ENCODE assay signal across 14 cellular contexts in genomic region chr2:230861564-230862255, GRCh38. TPM values are rescaled to one million over a fixed set of nuclear protein-coding genes. Genes with fewer than 3 reads are reported as not detected.
DNase-seq lines count a peak whose midpoint lies in the region; ATAC-seq and TF ChIP-seq lines count a peak whose summit lies in the region.
"Had no signal": no experiment of that assay in that cellular context is flagged by ENCODE, and none has a peak within 500 bp of the region (broad histone marks: within the 10 kb centered on the region; RNA-seq: fewer than 3 reads in every experiment).

No MANE protein-coding gene starts in this region.

- no peaks in the 10 kb centered on the region for H3K9me3 Mint-ChIP-seq in endodermal cell
- H3K9me3 Mint-ChIP-seq: effector memory CD8-positive, alpha-beta T cell had no signal

- H3K27me3 Mint-ChIP-seq in endodermal cell (ENCODE audit: insufficient read depth): peaks cover 13% of the 10 kb centered on the region

- H3K4me3 ChIP-seq in endodermal cell (ENCODE audit: low read length) (no peak overlapping the region), thymus (ENCODE audit: low read length) (no peak overlapping the region)
- H3K4me3 ChIP-seq: heart left ventricle, upper lobe of right lung had no signal

- H3K4me1 ChIP-seq in endodermal cell (ENCODE audit: control insufficient read depth, insufficient read depth, low read length) (peaks cover 5% of the 10 kb centered on the region), thymus (ENCODE audit: control insufficient read depth, insufficient read depth, low read length) (peaks cover 3% of the 10 kb centered on the region)

- H3K4me1 Mint-ChIP-seq in endodermal cell: peaks cover 12% of the 10 kb centered on the region

- intact Hi-C loops in left cardiac atrium (cut with DNase I) (no loop called here), Right ventricle myocardium inferior (cut with DNase I) (no loop called here)

- no peak overlapping the region for H3K9ac ChIP-seq in endodermal cell (ENCODE audit: extremely low read depth, low read length, poor library complexity, severe bottlenecking)

- no peak for DNase-seq in left cardiac atrium
- no peak for DNase-seq in Right ventricle myocardium inferior (ENCODE audit: missing footprints)
- DNase-seq in NCI-H510A (lab: John Stamatoyannopoulos, UW): peak; percentile 97
- DNase-seq in endodermal cell: peak; percentile 88
- DNase-seq in A172 (ENCODE audit: low spot score): no peak
- DNase-seq: activated CD4-positive, alpha-beta T cell treated with anti-CD3 and anti-CD28 coated beads for 4 hours; effector memory CD8-positive, alpha-beta T cell; heart left ventricle; midbrain; NCI-H446; upper lobe of right lung had no signal

- peak overlapping the region; percentile 8 for H3K4me3 Mint-ChIP-seq in endodermal cell

- no peaks in the 10 kb centered on the region for H3K36me3 Mint-ChIP-seq in endodermal cell (ENCODE audit: low read depth)

- ATAC-seq in left cardiac atrium (peak; percentile 12 to 48), Right ventricle myocardium inferior (no peak), GM21423 (IDR thresholded peaks at IDR 0.05; ENCODE audit: unreplicated experiment) (no peak), GM18858 (IDR thresholded peaks at IDR 0.05; ENCODE audit: unreplicated experiment) (no peak)
- ATAC-seq: effector memory CD8-positive, alpha-beta T cell; heart left ventricle; upper lobe of right lung had no signal

- no peak overlapping the region for H3K27ac ChIP-seq in endodermal cell (ENCODE audit: low read depth, low read length)
- H3K27ac ChIP-seq in thymus (ENCODE audit: low read depth): peak overlapping the region; percentile 15
- H3K27ac ChIP-seq: heart left ventricle, upper lobe of right lung had no signal

- H3K27ac Mint-ChIP-seq in endodermal cell: peak overlapping the region; percentile 17
- H3K27ac Mint-ChIP-seq: effector memory CD8-positive, alpha-beta T cell had no signal

- no peaks in the 10 kb centered on the region for H3K27me3 ChIP-seq in endodermal cell (ENCODE audit: control insufficient read depth, insufficient read depth, low read length, poor library complexity, severe bottlenecking)
- H3K27me3 ChIP-seq in thymus (ENCODE audit: control insufficient read depth, insufficient read depth): no peaks in the 10 kb centered on the region

- 56 to 63% methylated on average over 11 to 13 of the region's 13 CpGs for WGBS in endodermal cell (ENCODE audit: insufficient coverage in 1 of 2, insufficient read length in 1 of 2), 2 experiments
- 63% methylated on average over 13 of the region's 13 CpGs for WGBS in thymus

- H3K36me3 ChIP-seq in endodermal cell (ENCODE audit: control insufficient read depth, insufficient read depth, low read length) (no peaks in the 10 kb centered on the region), thymus (ENCODE audit: control insufficient read depth, insufficient read depth) (no peaks in the 10 kb centered on the region)
- H3K36me3 ChIP-seq: heart left ventricle, upper lobe of right lung had no signal

- no peak for TF ChIP-seq CTCF in endodermal cell (conservative IDR thresholded peaks at IDR 0.05)

- no peaks in the 10 kb centered on the region for H3K9me3 ChIP-seq in endodermal cell (ENCODE audit: control insufficient read depth, low read length)
- H3K9me3 ChIP-seq in thymus (ENCODE audit: control insufficient read depth): no peaks in the 10 kb centered on the region
- H3K9me3 ChIP-seq: heart left ventricle, upper lobe of right lung had no signal

RNA-seq across cellular contexts. Expression of gene ITM2C, which starts 3.0 kb away (rescaled TPM):
- total RNA-seq in left cardiac atrium (10 to 100 TPM; 42.7 to 43.1 TPM), Right ventricle myocardium inferior (29.6 TPM), endodermal cell (100 to 1,000 TPM; 208 to 269 TPM)
- polyA plus RNA-seq in endodermal cell (2013, experiment 1 of 2): 239 TPM
- 230 TPM for polyA plus RNA-seq in endodermal cell (2013, experiment 2 of 2)
- polyA plus RNA-seq in thymus: 79.4 TPM
- 52.0 and 53.4 TPM in 2 replicates for total RNA-seq in A172 (2014; rRNA removed; shearing (Covaris generic))

Comparison
In these comparisons a context has a peak if more than half of its experiments do, and no peak if none do; other contexts are left out.
1. ATAC-seq: peak in left cardiac atrium (2 of 2); none in Right ventricle myocardium inferior (single experiment), GM21423 (single experiment) and GM18858 (single experiment).
2. DNase-seq: peak in NCI-H510A (single experiment) and endodermal cell (single experiment); none in left cardiac atrium (single experiment), Right ventricle myocardium inferior (single experiment) and A172 (single experiment).